Comparison of ENCODE assay signal across 1 cellular context in the genomic region with DNA sequence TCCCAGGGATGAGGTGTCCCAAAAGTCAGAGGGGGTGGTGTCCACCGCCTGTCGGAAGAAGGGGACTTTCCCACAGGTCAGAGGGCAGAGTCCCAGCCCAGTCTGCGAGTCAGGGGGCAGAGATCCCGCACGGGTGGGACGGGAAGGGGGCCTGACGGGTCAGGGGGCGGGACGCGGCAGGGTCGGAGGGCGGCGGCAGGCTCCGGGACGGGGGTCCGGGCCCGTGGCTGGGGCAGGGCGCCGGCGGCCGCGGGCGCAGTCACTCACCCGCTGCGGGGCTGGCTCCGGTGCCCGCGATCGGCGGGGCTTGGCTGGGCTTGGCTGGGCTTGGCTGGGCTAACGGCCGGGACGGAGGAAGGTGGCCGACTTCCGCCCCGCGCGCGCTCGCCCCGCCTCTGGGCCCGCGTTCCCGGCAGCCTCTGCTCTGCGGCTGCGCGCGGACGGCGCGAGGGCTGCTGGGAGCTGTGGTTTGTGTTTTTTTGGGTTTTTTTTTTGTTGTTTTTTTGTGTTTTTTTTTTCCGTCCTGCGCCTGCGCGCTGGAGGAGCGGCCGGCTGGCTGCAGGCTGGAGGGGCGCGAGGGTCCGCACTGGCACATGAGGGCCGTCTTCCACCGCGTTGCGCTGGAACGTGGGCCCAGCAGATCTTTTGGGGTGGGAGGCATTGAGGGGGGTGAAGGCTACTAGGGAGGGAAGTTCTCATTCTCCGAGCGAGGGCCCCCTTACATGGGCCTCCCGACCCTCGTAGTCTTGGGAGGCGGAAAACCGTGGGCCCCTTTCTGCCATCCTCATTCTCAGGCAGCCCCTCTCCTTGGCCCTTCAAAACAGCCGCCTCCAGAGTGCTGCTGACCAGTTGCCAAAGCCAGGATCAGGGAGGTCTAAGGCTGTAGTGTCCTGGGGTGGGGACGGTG.
TF ChIP-seq lines count a peak whose summit lies in the region.

Gene CANT1 (minus strand): TSS at position 368 of the 907 bp plus-strand sequence. CDS start 12,142 bp downstream, outside the sequence.

TF ChIP-seq in HepG2, 621 proteins besides CTCF, POLR2A, EP300 and RAD21 (continued from another document and continues in another):
- peak; percentile 78; the same call in 1 of the 2 replicates for TF ChIP-seq ZNF142 (CRISPR knock-in tag; IDR thresholded peaks at IDR 0.05)
- TF ChIP-seq FOXP1 (IDR thresholded peaks at IDR 0.05): peak; percentile 84
- peak; percentile 55; the same call in 1 of the 2 replicates for TF ChIP-seq FOXP1 (CRISPR knock-in tag; IDR thresholded peaks at IDR 0.05)
- TF ChIP-seq, protein P1, sequence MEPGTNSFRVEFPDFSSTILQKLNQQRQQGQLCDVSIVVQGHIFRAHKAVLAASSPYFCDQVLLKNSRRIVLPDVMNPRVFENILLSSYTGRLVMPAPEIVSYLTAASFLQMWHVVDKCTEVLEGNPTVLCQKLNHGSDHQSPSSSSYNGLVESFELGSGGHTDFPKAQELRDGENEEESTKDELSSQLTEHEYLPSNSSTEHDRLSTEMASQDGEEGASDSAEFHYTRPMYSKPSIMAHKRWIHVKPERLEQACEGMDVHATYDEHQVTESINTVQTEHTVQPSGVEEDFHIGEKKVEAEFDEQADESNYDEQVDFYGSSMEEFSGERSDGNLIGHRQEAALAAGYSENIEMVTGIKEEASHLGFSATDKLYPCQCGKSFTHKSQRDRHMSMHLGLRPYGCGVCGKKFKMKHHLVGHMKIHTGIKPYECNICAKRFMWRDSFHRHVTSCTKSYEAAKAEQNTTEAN (CRISPR knock-in tag; conservative IDR thresholded peaks at IDR 0.05): no peak
- peak; percentile 75; the same call in 1 of the 2 replicates for TF ChIP-seq ZNF333 (CRISPR knock-in tag; IDR thresholded peaks at IDR 0.05; ENCODE audit: borderline replicate concordance)
- TF ChIP-seq NFE2L1 (CRISPR knock-in tag; IDR thresholded peaks at IDR 0.05; ENCODE audit: borderline replicate concordance): no peak; the same call in 1 of the 2 replicates
- peak; percentile 71; the same call in 1 of the 2 replicates for TF ChIP-seq ZSCAN31 (CRISPR knock-in tag; IDR thresholded peaks at IDR 0.05; ENCODE audit: low read depth)
- TF ChIP-seq ZNF30 (CRISPR knock-in tag; IDR thresholded peaks at IDR 0.05): no peak
- peak; percentile 48; the same call in 1 of the 2 replicates for TF ChIP-seq HNRNPL (IDR thresholded peaks at IDR 0.05; ENCODE audit: low read depth, low read length)
- TF ChIP-seq ZNF557 (CRISPR knock-in tag; IDR thresholded peaks at IDR 0.05): no peak
- TF ChIP-seq ATF1 (CRISPR knock-in tag; IDR thresholded peaks at IDR 0.05): no peak
- TF ChIP-seq ZFP1 (CRISPR knock-in tag; IDR thresholded peaks at IDR 0.05): no peak
- TF ChIP-seq SOX6 (IDR thresholded peaks at IDR 0.05): no peak
- peak; percentile 54 for TF ChIP-seq SOX6 (CRISPR knock-in tag; IDR thresholded peaks at IDR 0.05)
- peak; percentile 87 for TF ChIP-seq ZNF574 (CRISPR knock-in tag; IDR thresholded peaks at IDR 0.05)
- TF ChIP-seq, protein P2, sequence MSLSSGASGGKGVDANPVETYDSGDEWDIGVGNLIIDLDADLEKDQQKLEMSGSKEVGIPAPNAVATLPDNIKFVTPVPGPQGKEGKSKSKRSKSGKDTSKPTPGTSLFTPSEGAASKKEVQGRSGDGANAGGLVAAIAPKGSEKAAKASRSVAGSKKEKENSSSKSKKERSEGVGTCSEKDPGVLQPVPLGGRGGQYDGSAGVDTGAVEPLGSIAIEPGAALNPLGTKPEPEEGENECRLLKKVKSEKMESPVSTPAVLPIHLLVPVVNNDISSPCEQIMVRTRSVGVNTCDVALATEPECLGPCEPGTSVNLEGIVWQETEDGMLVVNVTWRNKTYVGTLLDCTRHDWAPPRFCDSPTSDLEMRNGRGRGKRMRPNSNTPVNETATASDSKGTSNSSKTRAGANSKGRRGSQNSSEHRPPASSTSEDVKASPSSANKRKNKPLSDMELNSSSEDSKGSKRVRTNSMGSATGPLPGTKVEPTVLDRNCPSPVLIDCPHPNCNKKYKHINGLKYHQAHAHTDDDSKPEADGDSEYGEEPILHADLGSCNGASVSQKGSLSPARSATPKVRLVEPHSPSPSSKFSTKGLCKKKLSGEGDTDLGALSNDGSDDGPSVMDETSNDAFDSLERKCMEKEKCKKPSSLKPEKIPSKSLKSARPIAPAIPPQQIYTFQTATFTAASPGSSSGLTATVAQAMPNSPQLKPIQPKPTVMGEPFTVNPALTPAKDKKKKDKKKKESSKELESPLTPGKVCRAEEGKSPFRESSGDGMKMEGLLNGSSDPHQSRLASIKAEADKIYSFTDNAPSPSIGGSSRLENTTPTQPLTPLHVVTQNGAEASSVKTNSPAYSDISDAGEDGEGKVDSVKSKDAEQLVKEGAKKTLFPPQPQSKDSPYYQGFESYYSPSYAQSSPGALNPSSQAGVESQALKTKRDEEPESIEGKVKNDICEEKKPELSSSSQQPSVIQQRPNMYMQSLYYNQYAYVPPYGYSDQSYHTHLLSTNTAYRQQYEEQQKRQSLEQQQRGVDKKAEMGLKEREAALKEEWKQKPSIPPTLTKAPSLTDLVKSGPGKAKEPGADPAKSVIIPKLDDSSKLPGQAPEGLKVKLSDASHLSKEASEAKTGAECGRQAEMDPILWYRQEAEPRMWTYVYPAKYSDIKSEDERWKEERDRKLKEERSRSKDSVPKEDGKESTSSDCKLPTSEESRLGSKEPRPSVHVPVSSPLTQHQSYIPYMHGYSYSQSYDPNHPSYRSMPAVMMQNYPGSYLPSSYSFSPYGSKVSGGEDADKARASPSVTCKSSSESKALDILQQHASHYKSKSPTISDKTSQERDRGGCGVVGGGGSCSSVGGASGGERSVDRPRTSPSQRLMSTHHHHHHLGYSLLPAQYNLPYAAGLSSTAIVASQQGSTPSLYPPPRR (CRISPR knock-in tag; IDR thresholded peaks at IDR 0.05; ENCODE audit: borderline replicate concordance): 0 out of 2 replicates have a peak, but pooled peaks have one; percentile 15
- TF ChIP-seq FOXM1 (CRISPR knock-in tag; IDR thresholded peaks at IDR 0.05): no peak
- peak; percentile 62 for TF ChIP-seq MYC (CRISPR knock-in tag; IDR thresholded peaks at IDR 0.05; ENCODE audit: borderline replicate concordance)
- peak; percentile 90; the same call in 1 of the 2 replicates for TF ChIP-seq TFDP1 (CRISPR knock-in tag; IDR thresholded peaks at IDR 0.05; ENCODE audit: borderline replicate concordance)
- peak; percentile 41; the same call in 1 of the 2 replicates for TF ChIP-seq KMT2A (CRISPR knock-in tag; IDR thresholded peaks at IDR 0.05)
- TF ChIP-seq ZNF639 (CRISPR knock-in tag; conservative IDR thresholded peaks at IDR 0.05): 0 out of 2 replicates have a peak, but pooled peaks have one; percentile 22
- TF ChIP-seq, protein P3, sequence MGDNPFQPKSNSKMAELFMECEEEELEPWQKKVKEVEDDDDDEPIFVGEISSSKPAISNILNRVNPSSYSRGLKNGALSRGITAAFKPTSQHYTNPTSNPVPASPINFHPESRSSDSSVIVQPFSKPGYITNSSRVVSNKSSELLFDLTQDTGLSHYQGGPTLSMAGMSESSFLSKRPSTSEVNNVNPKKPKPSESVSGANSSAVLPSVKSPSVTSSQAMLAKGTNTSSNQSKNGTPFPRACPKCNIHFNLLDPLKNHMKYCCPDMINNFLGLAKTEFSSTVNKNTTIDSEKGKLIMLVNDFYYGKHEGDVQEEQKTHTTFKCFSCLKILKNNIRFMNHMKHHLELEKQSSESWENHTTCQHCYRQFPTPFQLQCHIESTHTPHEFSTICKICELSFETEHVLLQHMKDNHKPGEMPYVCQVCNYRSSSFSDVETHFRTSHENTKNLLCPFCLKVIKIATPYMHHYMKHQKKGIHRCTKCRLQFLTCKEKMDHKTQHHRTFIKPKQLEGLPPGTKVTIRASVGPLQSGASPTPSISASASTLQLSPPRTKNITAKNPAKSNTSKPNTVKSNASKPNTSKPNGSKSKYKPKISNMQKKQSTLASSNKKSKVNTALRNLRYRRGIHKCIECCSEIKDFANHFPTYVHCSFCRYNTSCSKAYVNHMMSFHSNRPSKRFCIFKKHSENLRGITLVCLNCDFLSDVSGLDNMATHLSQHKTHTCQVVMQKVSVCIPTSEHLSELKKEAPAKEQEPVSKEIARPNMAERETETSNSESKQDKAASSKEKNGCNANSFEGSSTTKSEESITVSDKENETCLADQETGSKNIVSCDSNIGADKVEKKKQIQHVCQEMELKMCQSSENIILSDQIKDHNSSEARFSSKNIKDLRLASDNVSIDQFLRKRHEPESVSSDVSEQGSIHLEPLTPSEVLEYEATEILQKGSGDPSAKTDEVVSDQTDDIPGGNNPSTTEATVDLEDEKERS (CRISPR knock-in tag; IDR thresholded peaks at IDR 0.05): 0 out of 2 replicates have a peak, but pooled peaks have one; percentile 42
- no peak for TF ChIP-seq KAT2B (IDR thresholded peaks at IDR 0.05; ENCODE audit: borderline replicate concordance, low read depth, low read length)
- peak; percentile 71; the same call in 1 of the 2 replicates for TF ChIP-seq ZNF124 (CRISPR knock-in tag; IDR thresholded peaks at IDR 0.05)
- no peak for TF ChIP-seq CHCHD3 (CRISPR knock-in tag; IDR thresholded peaks at IDR 0.05)
- peak; percentile 14; the same call in 1 of the 2 replicates for TF ChIP-seq ZNF674 (CRISPR knock-in tag; IDR thresholded peaks at IDR 0.05; ENCODE audit: low read depth)
- TF ChIP-seq ZNF580 (CRISPR knock-in tag; IDR thresholded peaks at IDR 0.05; ENCODE audit: borderline replicate concordance, low read depth): no peak
